Comparison of ENCODE assay signal across 35 cellular contexts in the genomic region with DNA sequence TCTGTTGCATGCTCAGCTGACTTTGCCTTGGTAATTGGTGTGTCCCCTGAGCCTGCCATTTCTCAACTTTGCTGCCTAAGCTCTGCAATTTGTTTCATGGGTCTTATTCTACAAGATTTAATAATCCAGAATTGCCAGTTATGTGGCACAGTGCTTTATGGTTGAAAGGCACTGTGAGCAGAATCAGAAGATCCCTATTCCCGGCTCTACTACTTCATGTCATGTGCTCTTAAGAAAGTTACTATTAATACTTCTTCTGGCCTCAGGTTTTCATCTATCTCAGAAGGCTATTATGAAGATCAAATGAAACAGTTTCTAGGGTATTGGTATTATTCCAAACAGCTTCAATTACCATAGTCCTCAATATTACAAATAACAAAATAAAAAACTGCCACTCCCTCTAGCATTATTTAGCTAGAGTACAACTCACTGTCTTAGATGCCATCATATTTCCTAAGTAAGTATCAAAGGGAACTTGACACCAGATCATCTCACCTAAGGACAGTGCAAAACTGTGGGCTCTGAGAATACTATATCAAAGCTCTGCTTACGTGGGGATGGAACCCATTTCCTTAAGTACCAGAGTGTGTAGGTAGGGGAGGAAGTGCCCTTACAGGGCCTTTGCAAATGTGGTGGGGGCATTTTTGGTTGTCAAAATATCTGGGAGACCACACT.
"Had no signal": no experiment of that assay in that cellular context is flagged by ENCODE, and none has a peak within 500 bp of the region (broad histone marks: within the 10 kb centered on the region; RNA-seq: fewer than 3 reads in every experiment).

No MANE protein-coding gene starts in this region.

- H3K27me3 Mint-ChIP-seq: activated naive CD4-positive, alpha-beta T cell treated with anti-CD3 and anti-CD28 coated beads, Interleukin-2, amount 50 U/mL, for 24 hours; activated naive CD8-positive, alpha-beta T cell treated with anti-CD3 and anti-CD28 coated beads for 36 hours; dendritic cell treated with granulocyte-macrophage colony-stimulating factor and Interleukin-4, amounts not matched to agents 40 ng/mL and 50 ng/mL, for 4 days had no signal

- H3K36me3 Mint-ChIP-seq: activated naive CD4-positive, alpha-beta T cell treated with anti-CD3 and anti-CD28 coated beads, Interleukin-2, amount 50 U/mL, for 24 hours; activated naive CD8-positive, alpha-beta T cell treated with anti-CD3 and anti-CD28 coated beads for 36 hours had no signal

- H3K27ac Mint-ChIP-seq: activated B cell treated with CpG ODN at 0.5 μM for 24 hours; activated CD8-positive, alpha-beta T cell treated with anti-CD3 and anti-CD28 coated beads for 36 hours; activated naive CD4-positive, alpha-beta T cell treated with anti-CD3 and anti-CD28 coated beads for 36 hours; activated naive CD4-positive, alpha-beta T cell treated with anti-CD3 and anti-CD28 coated beads, Interleukin-2, amount 50 U/mL, for 24 hours; activated naive CD8-positive, alpha-beta T cell treated with anti-CD3 and anti-CD28 coated beads for 36 hours; activated naive CD8-positive, alpha-beta T cell treated with anti-CD3 and anti-CD28 coated beads, Interleukin-2, amount 50 U/mL, for 24 hours; activated T-helper 1 cell treated with anti-CD3 and anti-CD28 coated beads, Interleukin-12 subunit alpha, Interleukin-12 subunit beta, Interleukin-2, Interleukin-4 antibody, amounts not matched to agents 30 ng/mL and 10 ng/mL and 1 ng/mL, durations not matched to agents 14 hours and 24 hours and 36 hours; activated T-helper 2 cell treated with anti-CD3 and anti-CD28 coated beads, Interferon-gamma antibody, Interleukin-2, Interleukin-4, amounts not matched to agents 10 μg/mL and 5 μg/mL and 100 μg/mL, durations not matched to agents 14 hours and 24 hours and 36 hours; dendritic cell treated with granulocyte-macrophage colony-stimulating factor and Interleukin-4, amounts not matched to agents 40 ng/mL and 50 ng/mL, for 4 days; endodermal cell; T-helper 17 cell; T-helper 2 cell treated with Interferon-gamma antibody and Interleukin-4, amounts not matched to agents 5 μg/mL and 100 μg/mL, for 36 hours had no signal

- H3K9me3 Mint-ChIP-seq: activated B cell treated with CpG ODN at 0.5 μM for 24 hours; activated CD8-positive, alpha-beta T cell treated with anti-CD3 and anti-CD28 coated beads for 36 hours; activated naive CD4-positive, alpha-beta T cell treated with anti-CD3 and anti-CD28 coated beads for 36 hours; activated naive CD8-positive, alpha-beta T cell treated with anti-CD3 and anti-CD28 coated beads for 36 hours; activated naive CD8-positive, alpha-beta T cell treated with anti-CD3 and anti-CD28 coated beads, Interleukin-2, amount 50 U/mL, for 24 hours; activated T-cell treated with anti-CD3 and anti-CD28 coated beads, Interleukin-2, amount 50 U/mL, for 4 hours; activated T-helper 1 cell treated with anti-CD3 and anti-CD28 coated beads, Interleukin-12 subunit alpha, Interleukin-12 subunit beta, Interleukin-2, Interleukin-4 antibody, amounts not matched to agents 30 ng/mL and 10 ng/mL and 1 ng/mL, durations not matched to agents 14 hours and 24 hours and 36 hours; activated T-helper 2 cell treated with anti-CD3 and anti-CD28 coated beads, Interferon-gamma antibody, Interleukin-2, Interleukin-4, amounts not matched to agents 10 μg/mL and 5 μg/mL and 100 μg/mL, durations not matched to agents 14 hours and 24 hours and 36 hours; dendritic cell treated with granulocyte-macrophage colony-stimulating factor and Interleukin-4, amounts not matched to agents 40 ng/mL and 50 ng/mL, for 4 days; T-helper 2 cell treated with Interferon-gamma antibody and Interleukin-4, amounts not matched to agents 5 μg/mL and 100 μg/mL, for 36 hours had no signal

- H3K4me1 Mint-ChIP-seq: activated B cell treated with CpG ODN at 0.5 μM for 24 hours; activated naive CD4-positive, alpha-beta T cell treated with anti-CD3 and anti-CD28 coated beads, Interleukin-2, amount 50 U/mL, for 24 hours; activated naive CD8-positive, alpha-beta T cell treated with anti-CD3 and anti-CD28 coated beads for 36 hours; activated naive CD8-positive, alpha-beta T cell treated with anti-CD3 and anti-CD28 coated beads, Interleukin-2, amount 50 U/mL, for 24 hours; T-helper 17 cell had no signal

- ATAC-seq: activated CD4-positive, CD25-positive, alpha-beta regulatory T cell treated with anti-CD3 and anti-CD28 coated beads, Interleukin-2, amount 50 U/mL, for 24 hours; activated CD8-positive, alpha-beta T cell treated with anti-CD3 and anti-CD28 coated beads for 36 hours; activated naive CD8-positive, alpha-beta T cell treated with anti-CD3 and anti-CD28 coated beads, Interleukin-2, amount 50 U/mL, for 24 hours; activated T-cell treated with anti-CD3 and anti-CD28 coated beads, Interleukin-2, amount 50 U/mL, for 4 hours; body of pancreas; esophagus mucosa; T-helper 17 cell had no signal

- H3K4me3 Mint-ChIP-seq: activated B cell treated with CpG ODN at 0.5 μM for 24 hours; activated CD8-positive, alpha-beta T cell treated with anti-CD3 and anti-CD28 coated beads for 36 hours; activated naive CD4-positive, alpha-beta T cell treated with anti-CD3 and anti-CD28 coated beads for 36 hours; activated naive CD4-positive, alpha-beta T cell treated with anti-CD3 and anti-CD28 coated beads, Interleukin-2, amount 50 U/mL, for 24 hours; activated naive CD8-positive, alpha-beta T cell treated with anti-CD3 and anti-CD28 coated beads for 36 hours; activated naive CD8-positive, alpha-beta T cell treated with anti-CD3 and anti-CD28 coated beads, Interleukin-2, amount 50 U/mL, for 24 hours; activated T-cell treated with anti-CD3 and anti-CD28 coated beads, Interleukin-2, amount 50 U/mL, for 4 hours; activated T-helper 1 cell treated with anti-CD3 and anti-CD28 coated beads, Interleukin-12 subunit alpha, Interleukin-12 subunit beta, Interleukin-2, Interleukin-4 antibody, amounts not matched to agents 30 ng/mL and 10 ng/mL and 1 ng/mL, durations not matched to agents 14 hours and 24 hours and 36 hours; dendritic cell treated with granulocyte-macrophage colony-stimulating factor and Interleukin-4, amounts not matched to agents 40 ng/mL and 50 ng/mL, for 4 days; endodermal cell; T-helper 17 cell; T-helper 2 cell treated with Interferon-gamma antibody and Interleukin-4, amounts not matched to agents 5 μg/mL and 100 μg/mL, for 36 hours had no signal

- H3K27ac ChIP-seq: adrenal gland, body of pancreas, breast epithelium, cardiac muscle cell, coronary artery, dorsolateral prefrontal cortex, WERI-Rb-1 had no signal

- H3K27me3 ChIP-seq: adrenal gland, body of pancreas, breast epithelium, cardiac muscle cell, dorsolateral prefrontal cortex had no signal

- H3K9me3 ChIP-seq: adrenal gland, body of pancreas, breast epithelium had no signal

- H3K4me1 ChIP-seq: breast epithelium had no signal

- DNase-seq: activated B cell treated with CpG ODN at 0.5 μM for 24 hours; activated CD4-positive, alpha-beta T cell treated with anti-CD3 and anti-CD28 coated beads for 48 hours; activated CD4-positive, alpha-beta T cell treated with anti-CD3 and anti-CD28 coated beads, Interleukin-2, amount 50 U/mL, for 1 hour; activated CD4-positive, alpha-beta T cell treated with anti-CD3 and anti-CD28 coated beads, Interleukin-2, amount 50 U/mL, for 48 hours; activated CD8-positive, alpha-beta memory T cell treated with anti-CD3 and anti-CD28 coated beads for 24 hours; activated CD8-positive, alpha-beta T cell treated with anti-CD3 and anti-CD28 coated beads for 36 hours; activated effector memory CD4-positive, alpha-beta T cell treated with anti-CD3 and anti-CD28 coated beads, Interleukin-2, amount 50 U/mL, for 16 hours; activated naive CD4-positive, alpha-beta T cell treated with anti-CD3 and anti-CD28 coated beads for 36 hours; activated naive CD8-positive, alpha-beta T cell treated with anti-CD3 and anti-CD28 coated beads for 36 hours; activated naive CD8-positive, alpha-beta T cell treated with anti-CD3 and anti-CD28 coated beads, Interleukin-2, amount 50 U/mL, for 24 hours; activated T-cell treated with anti-CD3 and anti-CD28 coated beads, Interleukin-2, amount 50 U/mL, for 4 hours; adrenal gland; amygdala; aorta; body of pancreas; central memory CD4-positive, alpha-beta T cell; cerebellar nuclear complex; dorsolateral prefrontal cortex; effector memory CD4-positive, alpha-beta T cell; endodermal cell; foreskin fibroblast; T-helper 1 cell; T-helper 17 cell; T1000; WERI-Rb-1 had no signal

- H3K36me3 ChIP-seq: adrenal gland, breast epithelium, cardiac muscle cell, WERI-Rb-1 had no signal

- H3K4me3 ChIP-seq: adrenal gland, body of pancreas, breast epithelium, cardiac muscle cell, coronary artery, dorsolateral prefrontal cortex had no signal
